13 cellular contexts compared by ENCODE assay signal in the genomic region with DNA sequence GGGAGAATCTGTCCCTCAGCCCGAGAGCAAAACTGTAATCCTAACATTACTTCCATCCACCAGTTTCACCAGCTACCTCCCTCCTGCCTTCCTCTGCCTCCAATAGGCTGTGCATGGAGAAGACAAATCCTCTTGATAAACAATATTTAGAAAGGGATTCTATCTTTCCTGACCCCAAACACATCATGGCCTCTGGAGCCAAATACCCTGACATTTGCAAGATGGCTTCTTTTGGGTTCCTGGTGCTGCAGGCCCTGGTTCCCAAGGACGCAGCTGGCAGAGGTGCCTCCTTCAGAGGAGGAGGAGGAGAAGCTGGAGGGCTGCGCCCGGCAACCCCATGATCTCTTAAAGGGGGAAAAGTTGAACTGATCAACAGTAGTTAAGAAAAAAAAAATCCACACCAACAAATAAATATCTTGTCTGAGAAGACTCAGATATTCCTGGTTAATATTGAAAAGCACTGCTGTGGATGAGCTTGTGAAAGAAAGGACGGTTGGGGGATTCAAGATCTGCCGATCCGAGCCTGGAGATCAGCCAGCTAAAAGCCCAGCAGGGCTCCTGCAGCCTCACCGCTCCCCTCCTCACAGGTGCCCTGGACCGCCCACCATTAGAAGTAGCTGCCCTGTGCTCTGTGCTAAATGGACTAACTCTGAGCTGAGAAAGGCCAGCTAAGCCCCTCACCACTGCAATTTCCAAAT. TPM values are rescaled to one million over a fixed set of nuclear protein-coding genes. Genes with fewer than 3 reads are reported as not detected.
DNase-seq lines count a peak whose midpoint lies in the region; ATAC-seq and TF ChIP-seq lines count a peak whose summit lies in the region.
"Had no signal": no experiment of that assay in that cellular context is flagged by ENCODE, and none has a peak within 500 bp of the region (broad histone marks: within the 10 kb centered on the region; RNA-seq: fewer than 3 reads in every experiment).

No MANE protein-coding gene starts in this region.

- peak overlapping the region; percentile 61; the same call in 1 of the 2 replicates for H3K4me3 ChIP-seq in GM23338
- peak overlapping the region; percentile 27 for H3K4me3 ChIP-seq in WERI-Rb-1 (ENCODE audit: low read depth, low read length)
- peak overlapping the region in 2 of 8 donors; percentile 55 to 80 for H3K4me3 ChIP-seq in spleen

- H3K36me3 Mint-ChIP-seq in GM23338 (ENCODE audit: low read depth) (peaks cover 2% of the 10 kb centered on the region; the same call in 2 of the 3 replicates), memory B cell (no peaks in the 10 kb centered on the region)

- no peaks in the 10 kb centered on the region for H3K9me2 ChIP-seq in GM23338 (ENCODE audit: insufficient read depth)

- WGBS in spleen, 5 donors: 73 to 94% (median 88%) methylated on average over 9 of the region's 9 CpGs

- intact Hi-C loops in spleen (cut with DNase I; ENCODE audit: low total_unique reads): no loop called here

- no peak for TF ChIP-seq CTCF in GM23338 (conservative IDR thresholded peaks at IDR 0.05; ENCODE audit: low read depth in 2 of 2)
- no peak for TF ChIP-seq CTCF in WERI-Rb-1 (IDR thresholded peaks at IDR 0.05; ENCODE audit: low read depth, low read length)
- TF ChIP-seq CTCF in spleen (IDR thresholded peaks at IDR 0.05 in 8 of 11, conservative IDR thresholded peaks at IDR 0.05 in 3 of 11): no peak

- H3K27ac Mint-ChIP-seq in GM23338 (no peak overlapping the region), memory B cell (peak overlapping the region; percentile 50)

- no peak overlapping the region for H2AFZ ChIP-seq in GM23338

- peak overlapping the region; percentile 45 for H3K4me3 Mint-ChIP-seq in GM23338
- H3K4me3 Mint-ChIP-seq in memory B cell: peak overlapping the region; percentile 69

- H3K4me1 ChIP-seq in GM23338 (ENCODE audit: insufficient read depth): peaks cover 19% of the 10 kb centered on the region
- H3K4me1 ChIP-seq in spleen: peaks cover 0 to 25% (median 16%) of the 10 kb centered on the region in 6 donors

- H3K9me3 ChIP-seq in WERI-Rb-1 (ENCODE audit: severe bottlenecking) (no peaks in the 10 kb centered on the region), spleen (no peaks in the 10 kb centered on the region)
- H3K9me3 ChIP-seq: lower lobe of right lung had no signal

- ATAC-seq in GM23338 (peak; percentile 25), memory B cell (ENCODE audit: low read depth) (no peak)
- ATAC-seq: lower lobe of right lung, Panc1 had no signal

- no peaks in the 10 kb centered on the region for H3K36me3 ChIP-seq in GM23338 (ENCODE audit: insufficient read depth)
- H3K36me3 ChIP-seq in WERI-Rb-1: peaks cover 49% of the 10 kb centered on the region
- H3K36me3 ChIP-seq in spleen: no peaks in the 10 kb centered on the region
- H3K36me3 ChIP-seq: lower lobe of right lung had no signal

- no peak overlapping the region for H3K27ac ChIP-seq in GM23338 (ENCODE audit: low read depth)
- peak overlapping the region; percentile 89 for H3K27ac ChIP-seq in WERI-Rb-1
- no peak overlapping the region for H3K27ac ChIP-seq in spleen
- H3K27ac ChIP-seq: epithelial cell of prostate, lower lobe of right lung had no signal

- no peaks in the 10 kb centered on the region for H4K20me1 ChIP-seq in GM23338 (replicated peaks; ENCODE audit: insufficient read depth)

- H3K27me3 Mint-ChIP-seq in GM23338 (ENCODE audit: insufficient read depth, low read depth, poor library complexity): peaks cover 25% of the 10 kb centered on the region
- H3K27me3 Mint-ChIP-seq in memory B cell: no peaks in the 10 kb centered on the region

- H3F3A ChIP-seq in GM23338 (replicated peaks; ENCODE audit: low read depth): peaks cover 10% of the 10 kb centered on the region; the same call in 1 of the 2 replicates

- H3K27me3 ChIP-seq in GM23338 (ENCODE audit: insufficient read depth) (peaks cover 29% of the 10 kb centered on the region), WERI-Rb-1 (ENCODE audit: insufficient read depth, low read depth, severe bottlenecking) (no peaks in the 10 kb centered on the region), spleen (replicated peaks in 1 of 7) (peaks cover 0 to 30% (median 0%) of the 10 kb centered on the region in 7 donors)

- peak overlapping the region; percentile 87 for H3K4me2 ChIP-seq in GM23338

- H3K9me3 Mint-ChIP-seq in GM23338 (no peaks in the 10 kb centered on the region; the same call in 2 of the 3 replicates), memory B cell (no peaks in the 10 kb centered on the region)

- H3K79me2 ChIP-seq in GM23338 (replicated peaks; ENCODE audit: insufficient read depth): no peaks in the 10 kb centered on the region

- H3K4me1 Mint-ChIP-seq in GM23338 (peaks cover 39% of the 10 kb centered on the region), memory B cell (peaks cover 11% of the 10 kb centered on the region)

- no peak for TF ChIP-seq POLR2A in spleen (IDR thresholded peaks at IDR 0.05)

- DNase-seq in NCI-H82 (lab: John Stamatoyannopoulos, UW) (peak; percentile 95), NCI-H82 treated with DMSO at 0.1 percent for 48 hours (lab: John Stamatoyannopoulos, UW; ENCODE audit: unreplicated experiment) (no peak), GM23338 (ENCODE audit: low spot score) (no peak), WERI-Rb-1 (peak; percentile 85), memory B cell (ENCODE audit: low spot score in 2 of 2) (no peak), NCI-H226 (no peak), 8988T (no peak), spleen (no peak)
- DNase-seq: lower lobe of right lung, NCI-H2081, T1000 had no signal

TF ChIP-seq in GM23338, 12 proteins besides CTCF, POLR2A, EP300 and RAD21 (continues in another document):
- TF ChIP-seq POLR2AphosphoS5 (IDR thresholded peaks at IDR 0.05; ENCODE audit: low read depth) (no peak), ZNF331 (CRISPR knock-in tag; IDR thresholded peaks at IDR 0.05; ENCODE audit: low read depth) (no peak), ZNF462 (CRISPR knock-in tag; IDR thresholded peaks at IDR 0.05) (no peak), EZH2 (IDR thresholded peaks at IDR 0.05; ENCODE audit: low read depth, unreplicated experiment) (no peak), STAT1 (IDR thresholded peaks at IDR 0.05; ENCODE audit: unreplicated experiment) (no peak), ZNF114 (CRISPR knock-in tag; IDR thresholded peaks at IDR 0.05) (no peak), EZH2phosphoT487 (IDR thresholded peaks at IDR 0.05; ENCODE audit: unreplicated experiment) (no peak)

RNA-seq across cellular contexts. Expression of gene KCNK12, which starts 51.0 kb away (rescaled TPM):
- 17.3 and 17.5 TPM in 2 replicates for total RNA-seq in GM23338 (2014; rRNA removed; shearing (Covaris generic))
- polyA plus RNA-seq in GM23338 (2016; fragmentation: Nextera tagmentation; extraction: Ambion mirVana): 6.6 and 7.1 TPM in 2 replicates
- total RNA-seq in spleen: under 1 TPM in 6 of 7 donors, not detected in 1; 0.06 to 0.09 (median 0.08) TPM
- polyA plus RNA-seq in spleen: under 1 TPM; 0.03 to 0.27 (median 0.09) TPM
- total RNA-seq: lower lobe of right lung had no signal

Comparison
In these comparisons a context has a peak if more than half of its experiments do, and no peak if none do; other contexts are left out.
1. DNase-seq: peak in NCI-H82 (single experiment) and WERI-Rb-1 (single experiment); none in NCI-H82 treated with DMSO at 0.1 percent for 48 hours (single experiment), GM23338 (single experiment), memory B cell (0 of 2), NCI-H226 (single experiment), 8988T (single experiment) and spleen (single experiment).
2. RNA of gene KCNK12, which starts 51.0 kb away (total RNA-seq): 17.3 to 17.5 TPM in GM23338; 0.06 to 0.09 TPM in spleen; every median in the first group is over 10 times any median in the second.